In genomic region chrX:149525903-149526302, GRCh38 we compare ENCODE assay signal across 11 cellular contexts. TPM values are rescaled to one million over a fixed set of nuclear protein-coding genes. Genes with fewer than 3 reads are reported as not detected.
A peak's percentile ranks its signal among the peaks of the same experiment; 100 is the strongest.
DNase-seq lines count a peak whose midpoint lies in the region; ATAC-seq and TF ChIP-seq lines count a peak whose summit lies in the region.
"Not testable (repeated sequence)": the region's sequence is repeated elsewhere in the genome, so short reads cannot be mapped to it uniquely, and the experiment has no call there.
"Had no signal": no experiment of that assay in that cellular context is flagged by ENCODE, and none has a peak within 500 bp of the region (broad histone marks: within the 10 kb centered on the region; RNA-seq: fewer than 3 reads in every experiment).

No MANE protein-coding gene starts in this region.

- H3K36me3 Mint-ChIP-seq in activated T-cell treated with anti-CD3 and anti-CD28 coated beads, Interleukin-2, amount 50 U/mL, for 72 hours (ENCODE audit: insufficient read depth in 2 of 2) = not testable (repeated sequence)

- H3K27me3 ChIP-seq in BLaER1 treated with 17β-estradiol and CSF1 and Interleukin-3, amounts not matched to agents 10 nM and 100 nM; psoas muscle (ENCODE audit: insufficient read depth in 3 of 3, low read length in 2 of 3): not testable (repeated sequence)

- peaks cover 17 to 39% (median 23%) of the 10 kb centered on the region in 10 experiments for H3K4me1 ChIP-seq in BLaER1 treated with 17β-estradiol and CSF1 and Interleukin-3, amounts not matched to agents 10 nM and 100 nM
- H3K4me1 ChIP-seq in psoas muscle = not testable (repeated sequence)

- TF ChIP-seq CTCF in psoas muscle (IDR thresholded peaks at IDR 0.05) = not testable (repeated sequence)

- peaks cover 11% of the 10 kb centered on the region for H3K27me3 Mint-ChIP-seq in activated T-cell treated with anti-CD3 and anti-CD28 coated beads, Interleukin-2, amount 50 U/mL, for 72 hours (ENCODE audit: low read depth)

- not testable (repeated sequence) for H4K20me1 ChIP-seq in BLaER1 treated with 17β-estradiol and CSF1 and Interleukin-3, amounts not matched to agents 10 nM and 100 nM

- not testable (repeated sequence) for H3K36me3 ChIP-seq in BLaER1 treated with 17β-estradiol and CSF1 and Interleukin-3, amounts not matched to agents 10 nM and 100 nM; psoas muscle (ENCODE audit: insufficient read depth in 1 of 2, low read depth in 1 of 2)

- not testable (repeated sequence) for H3K9me3 Mint-ChIP-seq in activated T-cell treated with anti-CD3 and anti-CD28 coated beads, Interleukin-2, amount 50 U/mL, for 72 hours

- not testable (repeated sequence) for H3K4me3 ChIP-seq in BLaER1 treated with 17β-estradiol and CSF1 and Interleukin-3, amounts not matched to agents 10 nM and 100 nM; psoas muscle

- H3K4me1 Mint-ChIP-seq in activated T-cell treated with anti-CD3 and anti-CD28 coated beads, Interleukin-2, amount 50 U/mL, for 72 hours (ENCODE audit: low read depth) = peaks cover 13% of the 10 kb centered on the region

- H3K27ac Mint-ChIP-seq in activated T-cell treated with anti-CD3 and anti-CD28 coated beads, Interleukin-2, amount 50 U/mL, for 72 hours = not testable (repeated sequence)

- peak; percentile 14 for DNase-seq in NCI-H748 (lab: John Stamatoyannopoulos, UW; ENCODE audit: unreplicated experiment)
- DNase-seq in activated T-cell treated with anti-CD3 and anti-CD28 coated beads, Interleukin-2, amount 50 U/mL, for 72 hours; psoas muscle: not testable (repeated sequence)

- H3K4me3 Mint-ChIP-seq in activated T-cell treated with anti-CD3 and anti-CD28 coated beads, Interleukin-2, amount 50 U/mL, for 72 hours = peak overlapping the region; percentile 60 to 67

- 51 to 65% (median 60%) methylated on average over 4 to 5 of the region's 5 CpGs for WGBS in psoas muscle, 3 donors

- ATAC-seq in GM19324 (IDR thresholded peaks at IDR 0.05; ENCODE audit: low FRiP score, unreplicated experiment) (peak; percentile 63), HG02588 (IDR thresholded peaks at IDR 0.05; ENCODE audit: unreplicated experiment) (peak; percentile 51), HG03342 (IDR thresholded peaks at IDR 0.05; ENCODE audit: unreplicated experiment) (peak; percentile 22), esophagus mucosa (peak; percentile 45), psoas muscle (peak in 3 of 4 donors; percentile 6 to 24 (median 23))
- ATAC-seq in activated T-cell treated with anti-CD3 and anti-CD28 coated beads, Interleukin-2, amount 50 U/mL, for 72 hours (replicated peaks in 1 of 2) = peak; percentile 47 to 49

- H3K9me3 ChIP-seq in BLaER1 treated with 17β-estradiol and CSF1 and Interleukin-3, amounts not matched to agents 10 nM and 100 nM (replicated peaks in 1 of 11); psoas muscle: not testable (repeated sequence)

- peak overlapping the region in 4 of 11 experiments; percentile 31 to 56 (median 45); a peak in 4 of 22 replicates for H3K9ac ChIP-seq in BLaER1 treated with 17β-estradiol and CSF1 and Interleukin-3, amounts not matched to agents 10 nM and 100 nM

- peak overlapping the region; percentile 56 to 82 (median 69); a peak in 21 of 22 replicates for H3K27ac ChIP-seq in BLaER1 treated with 17β-estradiol and CSF1 and Interleukin-3, amounts not matched to agents 10 nM and 100 nM
- not testable (repeated sequence) for H3K27ac ChIP-seq in psoas muscle

- intact Hi-C loops in psoas muscle (cut with DNase I) = not testable (repeated sequence)

- peak overlapping the region in 9 of 11 experiments; percentile 26 to 68 (median 41); a peak in 17 of 22 replicates for H3K4me2 ChIP-seq in BLaER1 treated with 17β-estradiol and CSF1 and Interleukin-3, amounts not matched to agents 10 nM and 100 nM

RNA-seq across cellular contexts. Expression of gene EOLA1, which starts 14.9 kb away (rescaled TPM):
- 10 to 100 TPM; 26.7 to 28.1 TPM for total RNA-seq in activated T-cell treated with anti-CD3 and anti-CD28 coated beads, Interleukin-2, amount 50 U/mL, for 72 hours
- total RNA-seq in esophagus mucosa (14.6 TPM), psoas muscle (10 to 100 TPM; 23.9 to 36.6 (median 24.7) TPM)
- polyA plus RNA-seq in psoas muscle = 10 to 100 TPM; 24.4 to 34.8 (median 27.4) TPM

RNA-seq across cellular contexts. Expression of gene IDS, which starts 20.8 kb away (rescaled TPM):
- total RNA-seq in activated T-cell treated with anti-CD3 and anti-CD28 coated beads, Interleukin-2, amount 50 U/mL, for 72 hours = 10 to 100 TPM; 64.6 to 84.7 TPM
- 23.2 TPM for total RNA-seq in esophagus mucosa
- total RNA-seq in psoas muscle = 10 to 100 TPM; 29.3 to 37.6 (median 34.1) TPM
- polyA plus RNA-seq in psoas muscle = 10 to 100 TPM; 11.8 to 31.2 (median 15.3) TPM

RNA-seq across cellular contexts. Expression of gene HSFX3, which starts 23.8 kb away (rescaled TPM):
- not detected for total RNA-seq in activated T-cell treated with anti-CD3 and anti-CD28 coated beads, Interleukin-2, amount 50 U/mL, for 72 hours
- total RNA-seq in esophagus mucosa (not detected), psoas muscle (under 1 TPM in 1 of 4 donors, not detected in 3; 0.67 TPM)
- polyA plus RNA-seq in psoas muscle = not detected
- total RNA-seq: A172, liver, tibial nerve had no signal
- polyA plus RNA-seq: liver had no signal
